Comparison of ENCODE assay signal across 8 cellular contexts in genomic region chr14:31510222-31510621, GRCh38. TPM values are rescaled to one million over a fixed set of nuclear protein-coding genes. Genes with fewer than 3 reads are reported as not detected.
A peak's percentile ranks its signal among the peaks of the same experiment; 100 is the strongest.
DNase-seq lines count a peak whose midpoint lies in the region; ATAC-seq, FAIRE-seq and TF ChIP-seq lines count a peak whose summit lies in the region.

No MANE protein-coding gene starts in this region.

- no peaks in the 10 kb centered on the region for H3K9me3 Mint-ChIP-seq in activated T-helper 2 cell treated with anti-CD3 and anti-CD28 coated beads, Interferon-gamma antibody, Interleukin-2, Interleukin-4, amounts not matched to agents 10 μg/mL and 5 μg/mL and 100 μg/mL, durations not matched to agents 14 hours and 24 hours and 36 hours

- H3K4me1 Mint-ChIP-seq in activated T-helper 2 cell treated with anti-CD3 and anti-CD28 coated beads, Interferon-gamma antibody, Interleukin-2, Interleukin-4, amounts not matched to agents 10 μg/mL and 5 μg/mL and 100 μg/mL, durations not matched to agents 14 hours and 24 hours and 36 hours (ENCODE audit: low read depth), result no peaks in the 10 kb centered on the region

- no peaks in the 10 kb centered on the region for H3K79me2 ChIP-seq in endothelial cell of umbilical vein (ENCODE audit: control insufficient read depth, insufficient read depth, low read length)

- peak; percentile 16 to 33 for DNase-seq in A549 (ENCODE audit: low read depth in 1 of 2, low spot score in 1 of 2)
- DNase-seq in NCI-H748 (lab: John Stamatoyannopoulos, UW; ENCODE audit: unreplicated experiment), result peak; percentile 40
- peak; percentile 38 for DNase-seq in endothelial cell of umbilical vein (ENCODE audit: low read depth, low spot score)
- DNase-seq in prostate gland (ENCODE audit: low spot score), result no peak
- no peak for DNase-seq in activated T-helper 2 cell treated with anti-CD3 and anti-CD28 coated beads, Interferon-gamma antibody, Interleukin-2, Interleukin-4, amounts not matched to agents 10 μg/mL and 5 μg/mL and 100 μg/mL, durations not matched to agents 14 hours and 24 hours and 36 hours (ENCODE audit: low spot score)

- CTCF ChIA-PET in A549 (lab: Yijun Ruan, JAX), result interaction anchor here (0.7 to 5.0 kb wide), 16 partner anchors 9 to 1007 kb away, joined by 3 to 54 read pairs (median 4); no protein-coding TSS in a partner anchor
- CTCF ChIA-PET in endothelial cell of umbilical vein (lab: Charles Lee), result interaction anchor here (0.6 to 4.8 kb wide), 45 partner anchors 9 to 1049 kb away, joined by 3 to 215 read pairs (median 4); partner anchors contain the start of gene GPR33

- TF ChIP-seq EP300 in A549 (IDR thresholded peaks at IDR 0.05), result no peak

- dilution Hi-C loops in endothelial cell of umbilical vein (cut with MboI; ENCODE audit: extremely low pct_ligation_motif_present, low sequenced_read_pairs), result no loop called here

- H3K4me3 ChIP-seq in A549 (no peak overlapping the region), endothelial cell of umbilical vein (replicated peaks in 1 of 3; ENCODE audit: insufficient read depth in 1 of 3, low read depth in 1 of 3, low read length in 3 of 3) (no peak overlapping the region), prostate gland (no peak overlapping the region)

- intact Hi-C loops in endothelial cell of umbilical vein (cut with micrococcal nuclease), result loop anchor here (1.0 to 10.0 kb wide), 5 partner anchors 415 to 1051 kb away; partner anchors contain the start of gene ARHGAP5
- intact Hi-C loops in prostate gland (cut with DNase I), result loop anchor here (5.0 kb wide), 1 partner anchor 742 kb away; no protein-coding TSS in a partner anchor
- intact Hi-C loops in activated T-helper 2 cell treated with anti-CD3 and anti-CD28 coated beads, Interferon-gamma antibody, Interleukin-2, Interleukin-4, amounts not matched to agents 10 μg/mL and 5 μg/mL and 100 μg/mL, durations not matched to agents 14 hours and 24 hours and 36 hours (cut with micrococcal nuclease), result loop anchor here (2.0 kb wide), 1 partner anchor 959 kb away; no protein-coding TSS in a partner anchor

- FAIRE-seq in A549 (lab: Jason Lieb, UNC) (peak; percentile 61), endothelial cell of umbilical vein (lab: Jason Lieb, UNC) (peak; percentile 59)

- POLR2A ChIA-PET in A549 (lab: Yijun Ruan, JAX), result interaction anchor here (1.2 kb wide), 1 partner anchor 89 kb away, joined by 3 read pairs; no protein-coding TSS in a partner anchor
- POLR2A ChIA-PET in endothelial cell of umbilical vein (lab: Charles Lee), result no interaction called here

- no peak overlapping the region for H2AFZ ChIP-seq in endothelial cell of umbilical vein (ENCODE audit: low read depth, low read length)

- no peaks in the 10 kb centered on the region for H3K36me3 Mint-ChIP-seq in activated T-helper 2 cell treated with anti-CD3 and anti-CD28 coated beads, Interferon-gamma antibody, Interleukin-2, Interleukin-4, amounts not matched to agents 10 μg/mL and 5 μg/mL and 100 μg/mL, durations not matched to agents 14 hours and 24 hours and 36 hours (ENCODE audit: low read depth)

- H3K4me2 ChIP-seq in A549 (no peak overlapping the region), endothelial cell of umbilical vein (ENCODE audit: insufficient read depth, low read length) (no peak overlapping the region)

- peak; percentile 77 for TF ChIP-seq CTCF in A549 (IDR thresholded peaks at IDR 0.05)
- TF ChIP-seq CTCF in GM12873 (IDR thresholded peaks at IDR 0.05; ENCODE audit: insufficient read depth, low read depth, low read length, missing control alignments), result peak; percentile 28
- peak; percentile 13 to 22 for TF ChIP-seq CTCF in endothelial cell of umbilical vein (IDR thresholded peaks at IDR 0.05; ENCODE audit: extremely low read depth in 1 of 2, insufficient read depth in 1 of 2, low read depth in 1 of 2, low read length in 2 of 2)
- peak; percentile 47 to 84 (median 64) for TF ChIP-seq CTCF in prostate gland (IDR thresholded peaks at IDR 0.05)

- H3K27me3 ChIP-seq in endothelial cell of umbilical vein (ENCODE audit: control insufficient read depth in 2 of 2, insufficient read depth in 2 of 2, low read length in 2 of 2) (peaks cover 1 to 2% of the 10 kb centered on the region in 2 experiments), prostate gland (replicated peaks; ENCODE audit: insufficient read depth) (no peaks in the 10 kb centered on the region)

- H3K27me3 Mint-ChIP-seq in activated T-helper 2 cell treated with anti-CD3 and anti-CD28 coated beads, Interferon-gamma antibody, Interleukin-2, Interleukin-4, amounts not matched to agents 10 μg/mL and 5 μg/mL and 100 μg/mL, durations not matched to agents 14 hours and 24 hours and 36 hours (ENCODE audit: low read depth), result no peaks in the 10 kb centered on the region

- H3K9ac ChIP-seq in endothelial cell of umbilical vein (replicated peaks; ENCODE audit: extremely low read depth, insufficient read depth, low read length), result no peak overlapping the region

- TF ChIP-seq POLR2A in A549 (IDR thresholded peaks at IDR 0.05; ENCODE audit: low read length) (no peak), endothelial cell of umbilical vein (IDR thresholded peaks at IDR 0.05; ENCODE audit: low read depth, low read length) (no peak), prostate gland (IDR thresholded peaks at IDR 0.05) (no peak)

- no peaks in the 10 kb centered on the region for H4K20me1 ChIP-seq in endothelial cell of umbilical vein (replicated peaks; ENCODE audit: control insufficient read depth, extremely low read depth, insufficient read depth, low read length)

- no peaks in the 10 kb centered on the region for H3K9me1 ChIP-seq in endothelial cell of umbilical vein (replicated peaks; ENCODE audit: control insufficient read depth, extremely low read depth, insufficient read depth, low read length)

- H3K9me3 ChIP-seq in A549, result no peaks in the 10 kb centered on the region
- no peaks in the 10 kb centered on the region for H3K9me3 ChIP-seq in endothelial cell of umbilical vein (replicated peaks; ENCODE audit: control insufficient read depth, insufficient read depth, low read length)
- no peaks in the 10 kb centered on the region for H3K9me3 ChIP-seq in prostate gland

- H3K27ac ChIP-seq in A549 (no peak overlapping the region), endothelial cell of umbilical vein (ENCODE audit: insufficient read depth, low read depth, low read length) (no peak overlapping the region), prostate gland (no peak overlapping the region)

- peak; percentile 76 to 85 for TF ChIP-seq RAD21 in A549 (conservative IDR thresholded peaks at IDR 0.05 in 1 of 2, IDR thresholded peaks at IDR 0.05 in 1 of 2)

- H3K36me3 ChIP-seq in endothelial cell of umbilical vein (ENCODE audit: control insufficient read depth in 2 of 2, extremely low read depth in 1 of 2, insufficient read depth in 2 of 2, low read length in 2 of 2) (no peaks in the 10 kb centered on the region), prostate gland (no peaks in the 10 kb centered on the region)

- no peak overlapping the region for H3K27ac Mint-ChIP-seq in activated T-helper 2 cell treated with anti-CD3 and anti-CD28 coated beads, Interferon-gamma antibody, Interleukin-2, Interleukin-4, amounts not matched to agents 10 μg/mL and 5 μg/mL and 100 μg/mL, durations not matched to agents 14 hours and 24 hours and 36 hours

- BruUV-seq in endothelial cell of umbilical vein (replicated peaks; lab: Mats Ljungman, UMichigan), result no TSS peak

- no peak overlapping the region for H3K4me3 Mint-ChIP-seq in activated T-helper 2 cell treated with anti-CD3 and anti-CD28 coated beads, Interferon-gamma antibody, Interleukin-2, Interleukin-4, amounts not matched to agents 10 μg/mL and 5 μg/mL and 100 μg/mL, durations not matched to agents 14 hours and 24 hours and 36 hours (ENCODE audit: low read depth)

- ATAC-seq in A549, result no peak
- ATAC-seq in HG03097 (IDR thresholded peaks at IDR 0.05; ENCODE audit: low FRiP score, unreplicated experiment), result no peak
- ATAC-seq in HG02623 (IDR thresholded peaks at IDR 0.05; ENCODE audit: unreplicated experiment), result no peak

- H3K4me1 ChIP-seq in A549 (no peaks in the 10 kb centered on the region), endothelial cell of umbilical vein (ENCODE audit: control insufficient read depth, extremely low read depth, insufficient read depth, low read length) (no peaks in the 10 kb centered on the region), prostate gland (replicated peaks) (no peaks in the 10 kb centered on the region)

RNA-seq across cellular contexts. Expression of gene GPR33, which starts 22.4 kb away (rescaled TPM):
- polyA plus RNA-seq in A549 (2011; rRNA removed) (not detected in 2 replicates), A549 (2017; fragmentation: RNase III; extraction: RNeasy Plus Mini Kit Qiagen cat#74134 plus additional on column Dnase treatment) (not detected in 3 replicates), endothelial cell of umbilical vein (not detected in 2 replicates)
- not detected in 2 replicates for polyA plus RNA-seq in A549 (2012; cell fraction: cytosol; rRNA removed)
- not detected in 2 replicates for polyA plus RNA-seq in A549 (2012; cell fraction: nucleus; rRNA removed)
- polyA minus RNA-seq in A549 (2011; rRNA and poly(A)+ RNA removed), result not detected in 2 replicates
- total RNA-seq in endothelial cell of umbilical vein (not detected in 2 replicates), prostate gland (not detected)
- not detected in 2 replicates for polyA plus RNA-seq in endothelial cell of umbilical vein (2011; cell fraction: cytosol; rRNA removed)
- polyA plus RNA-seq in endothelial cell of umbilical vein (2011; cell fraction: nucleus; rRNA removed), result not detected in 2 replicates
- not detected in 2 replicates for polyA plus RNA-seq in endothelial cell of umbilical vein (2012)
- not detected in 2 replicates for polyA minus RNA-seq in endothelial cell of umbilical vein
- polyA minus RNA-seq in endothelial cell of umbilical vein (2011; cell fraction: cytosol; rRNA and poly(A)+ RNA removed), result not detected
- not detected in 2 replicates for polyA minus RNA-seq in endothelial cell of umbilical vein (2011; cell fraction: nucleus; rRNA and poly(A)+ RNA removed)
- total RNA-seq in activated T-helper 2 cell treated with anti-CD3 and anti-CD28 coated beads, Interferon-gamma antibody, Interleukin-2, Interleukin-4, amounts not matched to agents 10 μg/mL and 5 μg/mL and 100 μg/mL, durations not matched to agents 14 hours and 24 hours and 36 hours, result not detected in 2 replicates

RNA-seq across cellular contexts. Expression of gene NUBPL, which starts 51.0 kb away (rescaled TPM):
- polyA plus RNA-seq in A549 (2011; rRNA removed) (14.1 and 14.9 TPM in 2 replicates), A549 (2017; fragmentation: RNase III; extraction: RNeasy Plus Mini Kit Qiagen cat#74134 plus additional on column Dnase treatment) (7.6 to 9.2 TPM (median 7.9 TPM) in 3 replicates), endothelial cell of umbilical vein (1.8 and 2.1 TPM in 2 replicates)
- 2.8 and 3.5 TPM in 2 replicates for polyA plus RNA-seq in A549 (2012; cell fraction: cytosol; rRNA removed)
- polyA plus RNA-seq in A549 (2012; cell fraction: nucleus; rRNA removed), result 1.2 and 2.1 TPM in 2 replicates
- polyA minus RNA-seq in A549 (2011; rRNA and poly(A)+ RNA removed), result 8.1 and 9.4 TPM in 2 replicates
- total RNA-seq in endothelial cell of umbilical vein (8.2 and 12.3 TPM in 2 replicates), prostate gland (10 to 100 TPM in 1 of 2 donors, 1 to 10 TPM in 1; 6.5 to 12.1 TPM)
- 3.0 and 3.1 TPM in 2 replicates for polyA plus RNA-seq in endothelial cell of umbilical vein (2011; cell fraction: cytosol; rRNA removed)
- polyA plus RNA-seq in endothelial cell of umbilical vein (2011; cell fraction: nucleus; rRNA removed), result 3.8 and 4.2 TPM in 2 replicates
- 4.1 and 5.5 TPM in 2 replicates for polyA plus RNA-seq in endothelial cell of umbilical vein (2012)
- polyA minus RNA-seq in endothelial cell of umbilical vein, result 5.6 and 7.8 TPM in 2 replicates
- 3.9 TPM for polyA minus RNA-seq in endothelial cell of umbilical vein (2011; cell fraction: cytosol; rRNA and poly(A)+ RNA removed)
- polyA minus RNA-seq in endothelial cell of umbilical vein (2011; cell fraction: nucleus; rRNA and poly(A)+ RNA removed), result 11.6 and 18.5 TPM in 2 replicates
- total RNA-seq in activated T-helper 2 cell treated with anti-CD3 and anti-CD28 coated beads, Interferon-gamma antibody, Interleukin-2, Interleukin-4, amounts not matched to agents 10 μg/mL and 5 μg/mL and 100 μg/mL, durations not matched to agents 14 hours and 24 hours and 36 hours, result 8.7 and 9.5 TPM in 2 replicates

RNA-seq across cellular contexts. Expression of gene DTD2, which starts 52.9 kb away (rescaled TPM):
- polyA plus RNA-seq in A549 (2011; rRNA removed) (26.3 and 39.5 TPM in 2 replicates), A549 (2017; fragmentation: RNase III; extraction: RNeasy Plus Mini Kit Qiagen cat#74134 plus additional on column Dnase treatment) (24.9 to 29.6 TPM (median 28.5 TPM) in 3 replicates), endothelial cell of umbilical vein (9.2 and 10.1 TPM in 2 replicates)
- 17.5 and 23.6 TPM in 2 replicates for polyA plus RNA-seq in A549 (2012; cell fraction: cytosol; rRNA removed)
- polyA plus RNA-seq in A549 (2012; cell fraction: nucleus; rRNA removed), result 14.6 and 14.9 TPM in 2 replicates
- polyA minus RNA-seq in A549 (2011; rRNA and poly(A)+ RNA removed), result 11.7 and 11.9 TPM in 2 replicates
- total RNA-seq in endothelial cell of umbilical vein (10.8 and 14.4 TPM in 2 replicates), prostate gland (10 to 100 TPM; 32.0 to 41.1 TPM)
- 10.4 and 10.7 TPM in 2 replicates for polyA plus RNA-seq in endothelial cell of umbilical vein (2011; cell fraction: cytosol; rRNA removed)
- 4.4 and 7.0 TPM in 2 replicates for polyA plus RNA-seq in endothelial cell of umbilical vein (2011; cell fraction: nucleus; rRNA removed)
- 6.1 and 10.7 TPM in 2 replicates for polyA plus RNA-seq in endothelial cell of umbilical vein (2012)
- polyA minus RNA-seq in endothelial cell of umbilical vein, result 6.5 and 8.6 TPM in 2 replicates
- 13.0 TPM for polyA minus RNA-seq in endothelial cell of umbilical vein (2011; cell fraction: cytosol; rRNA and poly(A)+ RNA removed)
- polyA minus RNA-seq in endothelial cell of umbilical vein (2011; cell fraction: nucleus; rRNA and poly(A)+ RNA removed), result 4.0 and 4.4 TPM in 2 replicates
- 26.7 and 26.9 TPM in 2 replicates for total RNA-seq in activated T-helper 2 cell treated with anti-CD3 and anti-CD28 coated beads, Interferon-gamma antibody, Interleukin-2, Interleukin-4, amounts not matched to agents 10 μg/mL and 5 μg/mL and 100 μg/mL, durations not matched to agents 14 hours and 24 hours and 36 hours

Comparison
In these comparisons a context has a peak if more than half of its experiments do, and no peak if none do; other contexts are left out.
1. DNase-seq: peak in A549 (2 of 2), NCI-H748 (single experiment) and endothelial cell of umbilical vein (single experiment); none in prostate gland (single experiment) and activated T-helper 2 cell treated with anti-CD3 and anti-CD28 coated beads, Interferon-gamma antibody, Interleukin-2, Interleukin-4, amounts not matched to agents 10 μg/mL and 5 μg/mL and 100 μg/mL, durations not matched to agents 14 hours and 24 hours and 36 hours (single experiment).
2. CTCF ChIP-seq: peak in every context shown above with its lines; median percentile 77 in A549; 64 in prostate gland; 28 in GM12873; 18 in endothelial cell of umbilical vein.